Comparison of ENCODE assay signal across 1 cellular context in the genomic region with DNA sequence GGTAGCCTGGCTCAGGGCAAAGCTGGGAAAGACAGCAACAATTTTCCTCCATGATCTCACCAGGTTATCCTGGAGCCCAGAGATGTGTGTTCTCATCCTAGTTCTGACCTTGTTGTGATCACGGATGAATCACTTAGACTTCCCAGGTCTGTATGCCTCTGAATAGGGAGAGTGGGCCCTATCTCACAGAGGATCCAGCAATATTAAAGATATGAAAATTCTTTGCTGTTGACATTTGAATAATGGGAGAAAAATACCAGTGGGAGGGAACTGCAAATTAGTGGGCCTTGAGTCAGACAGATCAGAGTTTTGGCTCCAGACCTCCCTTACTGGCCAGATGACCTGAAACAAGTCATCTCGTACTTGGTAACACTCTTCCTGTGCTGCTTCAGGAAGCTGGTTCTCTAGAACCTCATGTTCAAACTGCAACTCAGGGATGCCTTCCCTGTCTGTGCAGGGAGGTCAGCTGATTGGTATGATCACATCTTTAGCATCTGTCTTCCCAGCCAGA.
TF ChIP-seq lines count a peak whose summit lies in the region.

No MANE protein-coding gene starts in this region.

TF ChIP-seq in GM12878, 131 proteins besides CTCF, POLR2A, EP300 and RAD21:
- TF ChIP-seq, protein P1, sequence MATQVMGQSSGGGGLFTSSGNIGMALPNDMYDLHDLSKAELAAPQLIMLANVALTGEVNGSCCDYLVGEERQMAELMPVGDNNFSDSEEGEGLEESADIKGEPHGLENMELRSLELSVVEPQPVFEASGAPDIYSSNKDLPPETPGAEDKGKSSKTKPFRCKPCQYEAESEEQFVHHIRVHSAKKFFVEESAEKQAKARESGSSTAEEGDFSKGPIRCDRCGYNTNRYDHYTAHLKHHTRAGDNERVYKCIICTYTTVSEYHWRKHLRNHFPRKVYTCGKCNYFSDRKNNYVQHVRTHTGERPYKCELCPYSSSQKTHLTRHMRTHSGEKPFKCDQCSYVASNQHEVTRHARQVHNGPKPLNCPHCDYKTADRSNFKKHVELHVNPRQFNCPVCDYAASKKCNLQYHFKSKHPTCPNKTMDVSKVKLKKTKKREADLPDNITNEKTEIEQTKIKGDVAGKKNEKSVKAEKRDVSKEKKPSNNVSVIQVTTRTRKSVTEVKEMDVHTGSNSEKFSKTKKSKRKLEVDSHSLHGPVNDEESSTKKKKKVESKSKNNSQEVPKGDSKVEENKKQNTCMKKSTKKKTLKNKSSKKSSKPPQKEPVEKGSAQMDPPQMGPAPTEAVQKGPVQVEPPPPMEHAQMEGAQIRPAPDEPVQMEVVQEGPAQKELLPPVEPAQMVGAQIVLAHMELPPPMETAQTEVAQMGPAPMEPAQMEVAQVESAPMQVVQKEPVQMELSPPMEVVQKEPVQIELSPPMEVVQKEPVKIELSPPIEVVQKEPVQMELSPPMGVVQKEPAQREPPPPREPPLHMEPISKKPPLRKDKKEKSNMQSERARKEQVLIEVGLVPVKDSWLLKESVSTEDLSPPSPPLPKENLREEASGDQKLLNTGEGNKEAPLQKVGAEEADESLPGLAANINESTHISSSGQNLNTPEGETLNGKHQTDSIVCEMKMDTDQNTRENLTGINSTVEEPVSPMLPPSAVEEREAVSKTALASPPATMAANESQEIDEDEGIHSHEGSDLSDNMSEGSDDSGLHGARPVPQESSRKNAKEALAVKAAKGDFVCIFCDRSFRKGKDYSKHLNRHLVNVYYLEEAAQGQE (IDR thresholded peaks at IDR 0.05; ENCODE audit: low read depth, low read length): no peak
- TF ChIP-seq RUNX3 (IDR thresholded peaks at IDR 0.05; ENCODE audit: low read length) (no peak), KLF5 (IDR thresholded peaks at IDR 0.05; ENCODE audit: partially characterized antibody) (no peak), SIN3A (IDR thresholded peaks at IDR 0.05; ENCODE audit: low read depth, low read length) (no peak), POLR2AphosphoS5 (IDR thresholded peaks at IDR 0.05; ENCODE audit: low read length) (no peak), POLR2AphosphoS2 (IDR thresholded peaks at IDR 0.05; ENCODE audit: low read depth, low read length) (no peak), ATF7 (IDR thresholded peaks at IDR 0.05; ENCODE audit: low read depth) (no peak), YBX1 (IDR thresholded peaks at IDR 0.05) (no peak), TBL1XR1 (IDR thresholded peaks at IDR 0.05; ENCODE audit: low read depth, low read length) (no peak), GATAD2B (conservative IDR thresholded peaks at IDR 0.05; ENCODE audit: low read depth) (no peak), TARDBP (IDR thresholded peaks at IDR 0.05; ENCODE audit: borderline replicate concordance) (no peak), MXI1 (IDR thresholded peaks at IDR 0.05; ENCODE audit: low read depth, low read length) (no peak), SUZ12 (IDR thresholded peaks at IDR 0.05; ENCODE audit: unreplicated experiment) (no peak), ZNF207 (IDR thresholded peaks at IDR 0.05; ENCODE audit: borderline replicate concordance) (no peak), FOXM1 (IDR thresholded peaks at IDR 0.05; ENCODE audit: low read depth, low read length) (no peak), FOS (IDR thresholded peaks at IDR 0.05; ENCODE audit: borderline replicate concordance, extremely low read depth, insufficient read length) (no peak), BACH1 (IDR thresholded peaks at IDR 0.05; ENCODE audit: borderline replicate concordance) (no peak), ZNF24 (IDR thresholded peaks at IDR 0.05) (no peak)
- TF ChIP-seq, protein P2, sequence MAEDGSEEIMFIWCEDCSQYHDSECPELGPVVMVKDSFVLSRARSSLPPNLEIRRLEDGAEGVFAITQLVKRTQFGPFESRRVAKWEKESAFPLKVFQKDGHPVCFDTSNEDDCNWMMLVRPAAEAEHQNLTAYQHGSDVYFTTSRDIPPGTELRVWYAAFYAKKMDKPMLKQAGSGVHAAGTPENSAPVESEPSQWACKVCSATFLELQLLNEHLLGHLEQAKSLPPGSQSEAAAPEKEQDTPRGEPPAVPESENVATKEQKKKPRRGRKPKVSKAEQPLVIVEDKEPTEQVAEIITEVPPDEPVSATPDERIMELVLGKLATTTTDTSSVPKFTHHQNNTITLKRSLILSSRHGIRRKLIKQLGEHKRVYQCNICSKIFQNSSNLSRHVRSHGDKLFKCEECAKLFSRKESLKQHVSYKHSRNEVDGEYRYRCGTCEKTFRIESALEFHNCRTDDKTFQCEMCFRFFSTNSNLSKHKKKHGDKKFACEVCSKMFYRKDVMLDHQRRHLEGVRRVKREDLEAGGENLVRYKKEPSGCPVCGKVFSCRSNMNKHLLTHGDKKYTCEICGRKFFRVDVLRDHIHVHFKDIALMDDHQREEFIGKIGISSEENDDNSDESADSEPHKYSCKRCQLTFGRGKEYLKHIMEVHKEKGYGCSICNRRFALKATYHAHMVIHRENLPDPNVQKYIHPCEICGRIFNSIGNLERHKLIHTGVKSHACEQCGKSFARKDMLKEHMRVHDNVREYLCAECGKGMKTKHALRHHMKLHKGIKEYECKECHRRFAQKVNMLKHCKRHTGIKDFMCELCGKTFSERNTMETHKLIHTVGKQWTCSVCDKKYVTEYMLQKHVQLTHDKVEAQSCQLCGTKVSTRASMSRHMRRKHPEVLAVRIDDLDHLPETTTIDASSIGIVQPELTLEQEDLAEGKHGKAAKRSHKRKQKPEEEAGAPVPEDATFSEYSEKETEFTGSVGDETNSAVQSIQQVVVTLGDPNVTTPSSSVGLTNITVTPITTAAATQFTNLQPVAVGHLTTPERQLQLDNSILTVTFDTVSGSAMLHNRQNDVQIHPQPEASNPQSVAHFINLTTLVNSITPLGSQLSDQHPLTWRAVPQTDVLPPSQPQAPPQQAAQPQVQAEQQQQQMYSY (CRISPR knock-in tag; IDR thresholded peaks at IDR 0.05): no peak
